Comparison of ENCODE assay signal across 8 cellular contexts in the genomic region with DNA sequence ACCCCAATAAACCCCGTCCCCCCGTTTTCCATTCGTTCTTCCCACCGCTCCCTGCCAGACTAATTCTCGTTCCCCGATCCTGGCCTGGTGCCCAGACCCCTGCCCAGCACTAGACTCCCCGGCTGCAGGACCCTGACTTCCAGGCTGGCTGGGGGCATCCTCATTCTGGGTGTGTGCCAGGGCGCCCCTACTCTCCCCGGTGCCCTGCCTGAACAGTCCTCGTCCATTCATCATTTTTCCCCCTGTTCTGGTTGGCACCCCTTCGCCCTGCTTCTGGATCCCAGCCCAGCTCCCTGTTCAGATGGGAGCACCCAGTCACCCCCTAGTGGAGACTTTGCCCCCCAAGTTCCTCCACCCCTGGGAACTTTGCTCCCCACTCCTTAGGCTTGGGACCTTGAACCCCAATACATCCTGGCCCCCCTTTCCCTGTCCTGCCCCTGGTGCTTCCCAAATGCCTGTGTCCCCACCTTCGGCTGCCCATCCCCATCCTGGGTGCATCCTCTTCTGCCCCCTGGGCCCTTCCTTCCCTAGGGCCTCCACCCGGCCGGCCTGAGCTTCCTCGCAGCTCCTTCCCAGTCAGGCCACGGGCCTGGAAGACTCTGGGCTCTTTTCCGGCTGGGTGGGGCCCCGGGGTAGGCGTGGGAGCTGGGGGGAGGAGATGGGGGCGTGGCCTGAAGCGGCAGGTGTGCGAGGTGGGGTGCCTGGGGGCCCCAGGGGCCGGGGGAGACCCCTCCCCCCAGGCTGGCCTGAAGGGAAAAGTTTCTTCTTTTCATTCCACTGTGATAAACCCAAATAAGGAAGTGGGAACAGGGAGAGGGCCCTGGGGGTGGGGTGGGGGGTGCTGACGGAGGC. TPM values are rescaled to one million over a fixed set of nuclear protein-coding genes. Genes with fewer than 3 reads are reported as not detected.
DNase-seq lines count a peak whose midpoint lies in the region; ATAC-seq and TF ChIP-seq lines count a peak whose summit lies in the region.

No MANE protein-coding gene starts in this region.

- H3F3A ChIP-seq in PC-9 (ENCODE audit: insufficient read depth, low read depth) = peaks cover 41% of the 10 kb centered on the region

- TSS peak; percentile 16 for BruUV-seq in PC-9 (replicated peaks; lab: Mats Ljungman, UMichigan)

- peaks cover 14% of the 10 kb centered on the region for H3K79me2 ChIP-seq in PC-9 (ENCODE audit: low read depth)

- H3K27ac Mint-ChIP-seq in activated CD4-positive, alpha-beta T cell treated with anti-CD3 and anti-CD28 coated beads, Interleukin-2, amount 10 ng/mL, durations not matched to agents 24 days and 14 days = peak overlapping the region; percentile 82

- H2AFZ ChIP-seq in PC-9 = peak overlapping the region; percentile 80

- peaks cover 9% of the 10 kb centered on the region; the same call in 1 of the 2 replicates for H4K20me1 ChIP-seq in PC-9 (ENCODE audit: insufficient read depth)

- H3K27me3 ChIP-seq in PC-9 (ENCODE audit: insufficient read depth, low read depth) (no peaks in the 10 kb centered on the region), lower lobe of right lung (ENCODE audit: low read depth) (no peaks in the 10 kb centered on the region), upper lobe of right lung (no peaks in the 10 kb centered on the region)

- no peaks in the 10 kb centered on the region for H3K9me2 ChIP-seq in PC-9 (ENCODE audit: insufficient read depth)

- H3K27ac ChIP-seq in PC-9 = no peak overlapping the region
- H3K27ac ChIP-seq in coronary artery = peak overlapping the region; percentile 67 to 80
- peak overlapping the region; percentile 77 for H3K27ac ChIP-seq in lower lobe of right lung
- H3K27ac ChIP-seq in upper lobe of right lung = peak overlapping the region; percentile 72

- H3K9me3 ChIP-seq in PC-9 (ENCODE audit: insufficient read depth, low read depth) = no peaks in the 10 kb centered on the region
- H3K9me3 ChIP-seq in lower lobe of right lung = no peaks in the 10 kb centered on the region
- H3K9me3 ChIP-seq in upper lobe of right lung = no peaks in the 10 kb centered on the region

- ATAC-seq in lower lobe of right lung = peak; percentile 29 to 69
- peak; percentile 62 for ATAC-seq in upper lobe of right lung
- ATAC-seq in GM18867 (IDR thresholded peaks at IDR 0.05; ENCODE audit: unreplicated experiment) = no peak

- intact Hi-C loops in activated CD4-positive, alpha-beta T cell treated with anti-CD3 and anti-CD28 coated beads, Interleukin-2, amount 10 ng/mL, durations not matched to agents 24 days and 14 days (cut with micrococcal nuclease) = loop anchor here (1.0 kb wide), 2 partner anchors 16 to 52 kb away; no protein-coding TSS in a partner anchor
- intact Hi-C loops in PC-9 (cut with micrococcal nuclease; ENCODE audit: unreplicated experiment) = loop anchor here (1.0 kb wide), 2 partner anchors 48 to 49 kb away; no protein-coding TSS in a partner anchor
- intact Hi-C loops in lower lobe of right lung (cut with DNase I) = no loop called here
- intact Hi-C loops in upper lobe of right lung (cut with DNase I) = no loop called here

- POLR2A ChIA-PET in PC-9 (lab: Charles Lee; ENCODE audit: unreplicated experiment) = interaction anchor here (0.5 to 0.7 kb wide), 6 partner anchors 15 to 30 kb away, joined by 3 to 11 read pairs (median 6); no protein-coding TSS in a partner anchor

- H3K4me3 Mint-ChIP-seq in activated CD4-positive, alpha-beta T cell treated with anti-CD3 and anti-CD28 coated beads, Interleukin-2, amount 10 ng/mL, durations not matched to agents 24 days and 14 days = peak overlapping the region; percentile 95

- H3K4me3 ChIP-seq in PC-9 (peak overlapping the region; percentile 88), coronary artery (peak overlapping the region; percentile 83), lower lobe of right lung (peak overlapping the region; percentile 91), upper lobe of right lung (peak overlapping the region; percentile 89)

- DNase-seq in activated CD4-positive, alpha-beta T cell treated with anti-CD3 and anti-CD28 coated beads, Interleukin-2, amount 10 ng/mL, durations not matched to agents 24 days and 14 days = peak; percentile 79
- DNase-seq in activated CD4-positive, alpha-beta T cell treated with anti-CD3 and anti-CD28 coated beads for 1 hour = no peak
- DNase-seq in PC-9 (peak in 1 of 2 experiments; percentile 76), coronary artery (ENCODE audit: low spot score) (no peak), lower lobe of right lung (peak; percentile 76), upper lobe of right lung (peak; percentile 85), NOMO-1 treated with DMSO at 0.1 percent for 48 hours (lab: John Stamatoyannopoulos, UW; ENCODE audit: unreplicated experiment) (no peak)

- peak overlapping the region; percentile 99 for H3K4me2 ChIP-seq in PC-9

- H3K36me3 Mint-ChIP-seq in activated CD4-positive, alpha-beta T cell treated with anti-CD3 and anti-CD28 coated beads, Interleukin-2, amount 10 ng/mL, durations not matched to agents 24 days and 14 days (ENCODE audit: low read depth) = peaks cover 9% of the 10 kb centered on the region

- peaks cover 5% of the 10 kb centered on the region; the same call in 1 of the 2 replicates for H3K4me1 ChIP-seq in PC-9 (replicated peaks; ENCODE audit: insufficient read depth)
- H3K4me1 ChIP-seq in lower lobe of right lung = peaks cover 33% of the 10 kb centered on the region
- H3K4me1 ChIP-seq in upper lobe of right lung = peaks cover 26% of the 10 kb centered on the region

- no peaks in the 10 kb centered on the region for H3K9me3 Mint-ChIP-seq in activated CD4-positive, alpha-beta T cell treated with anti-CD3 and anti-CD28 coated beads, Interleukin-2, amount 10 ng/mL, durations not matched to agents 24 days and 14 days

- H3K4me1 Mint-ChIP-seq in activated CD4-positive, alpha-beta T cell treated with anti-CD3 and anti-CD28 coated beads, Interleukin-2, amount 10 ng/mL, durations not matched to agents 24 days and 14 days = peaks cover 23% of the 10 kb centered on the region

- peak; percentile 61 for TF ChIP-seq CTCF in PC-9 (conservative IDR thresholded peaks at IDR 0.05)
- no peak for TF ChIP-seq CTCF in coronary artery (IDR thresholded peaks at IDR 0.05)
- no peak for TF ChIP-seq CTCF in lower lobe of right lung (IDR thresholded peaks at IDR 0.05)
- TF ChIP-seq CTCF in upper lobe of right lung (IDR thresholded peaks at IDR 0.05) = peak; percentile 30

- H3K36me3 ChIP-seq in PC-9 (ENCODE audit: low read depth) = 0 out of 2 replicates have a peak, but pooled peaks cover 5% of the 10 kb centered on the region
- peaks cover 30% of the 10 kb centered on the region for H3K36me3 ChIP-seq in lower lobe of right lung
- H3K36me3 ChIP-seq in upper lobe of right lung = peaks cover 24% of the 10 kb centered on the region

- no peaks in the 10 kb centered on the region for H3K27me3 Mint-ChIP-seq in activated CD4-positive, alpha-beta T cell treated with anti-CD3 and anti-CD28 coated beads, Interleukin-2, amount 10 ng/mL, durations not matched to agents 24 days and 14 days

- CTCF ChIA-PET in PC-9 (lab: Charles Lee) = interaction anchor here (0.6 to 1.3 kb wide), 9 partner anchors 17 to 688 kb away, joined by 3 to 22 read pairs (median 4); no protein-coding TSS in a partner anchor

RNA-seq across cellular contexts. Expression of gene PLCB3, which starts 0.9 kb away (rescaled TPM):
- 16.6 and 16.7 TPM in 2 replicates for total RNA-seq in activated CD4-positive, alpha-beta T cell treated with anti-CD3 and anti-CD28 coated beads, Interleukin-2, amount 10 ng/mL, durations not matched to agents 24 days and 14 days
- total RNA-seq in PC-9 (2021) (73.2 and 79.6 TPM in 2 replicates), lower lobe of right lung (31.8 TPM), upper lobe of right lung (32.4 TPM)

RNA-seq across cellular contexts. Expression of gene PPP1R14B, which starts 5.5 kb away (rescaled TPM):
- 284 TPM in 2 replicates for total RNA-seq in activated CD4-positive, alpha-beta T cell treated with anti-CD3 and anti-CD28 coated beads, Interleukin-2, amount 10 ng/mL, durations not matched to agents 24 days and 14 days
- total RNA-seq in PC-9 (2021) (385 and 435 TPM in 2 replicates), lower lobe of right lung (55.4 TPM), upper lobe of right lung (76.5 TPM)

RNA-seq across cellular contexts. Expression of gene FKBP2, which starts 11.3 kb away (rescaled TPM):
- 28.8 and 30.6 TPM in 2 replicates for total RNA-seq in activated CD4-positive, alpha-beta T cell treated with anti-CD3 and anti-CD28 coated beads, Interleukin-2, amount 10 ng/mL, durations not matched to agents 24 days and 14 days
- total RNA-seq in PC-9 (2021) (84.2 and 93.2 TPM in 2 replicates), lower lobe of right lung (48.2 TPM), upper lobe of right lung (53.9 TPM)

RNA-seq across cellular contexts. Expression of gene VEGFB, which starts 17.8 kb away (rescaled TPM):
- total RNA-seq in activated CD4-positive, alpha-beta T cell treated with anti-CD3 and anti-CD28 coated beads, Interleukin-2, amount 10 ng/mL, durations not matched to agents 24 days and 14 days = 65.4 and 66.7 TPM in 2 replicates
- total RNA-seq in PC-9 (2021) = 110 and 129 TPM in 2 replicates
- 150 TPM for total RNA-seq in lower lobe of right lung
- total RNA-seq in upper lobe of right lung = 172 TPM

RNA-seq across cellular contexts. Expression of gene DNAJC4, which starts 21.9 kb away (rescaled TPM):
- 19.9 and 20.0 TPM in 2 replicates for total RNA-seq in activated CD4-positive, alpha-beta T cell treated with anti-CD3 and anti-CD28 coated beads, Interleukin-2, amount 10 ng/mL, durations not matched to agents 24 days and 14 days
- 55.0 and 57.1 TPM in 2 replicates for total RNA-seq in PC-9 (2021)
- total RNA-seq in lower lobe of right lung = 39.5 TPM
- 36.4 TPM for total RNA-seq in upper lobe of right lung

Comparison
In these comparisons a context has a peak if more than half of its experiments do, and no peak if none do; other contexts are left out.
1. DNase-seq: peak in activated CD4-positive, alpha-beta T cell treated with anti-CD3 and anti-CD28 coated beads, Interleukin-2, amount 10 ng/mL, durations not matched to agents 24 days and 14 days (single experiment), lower lobe of right lung (single experiment) and upper lobe of right lung (single experiment); none in activated CD4-positive, alpha-beta T cell treated with anti-CD3 and anti-CD28 coated beads for 1 hour (single experiment), coronary artery (single experiment) and NOMO-1 treated with DMSO at 0.1 percent for 48 hours (single experiment).
2. CTCF ChIP-seq: peak in PC-9 (single experiment) and upper lobe of right lung (single experiment); none in coronary artery (single experiment) and lower lobe of right lung (single experiment).
3. intact Hi-C loops: an anchor here in activated CD4-positive, alpha-beta T cell treated with anti-CD3 and anti-CD28 coated beads, Interleukin-2, amount 10 ng/mL, durations not matched to agents 24 days and 14 days (1.0 kb wide) and PC-9 (1.0 kb wide); none called in lower lobe of right lung and upper lobe of right lung.
4. Peak in every context shown above with its lines, with median percentiles within 50 percentile points of each other: H3K4me3 ChIP-seq.